10 cellular contexts compared by ENCODE assay signal in the genomic region with DNA sequence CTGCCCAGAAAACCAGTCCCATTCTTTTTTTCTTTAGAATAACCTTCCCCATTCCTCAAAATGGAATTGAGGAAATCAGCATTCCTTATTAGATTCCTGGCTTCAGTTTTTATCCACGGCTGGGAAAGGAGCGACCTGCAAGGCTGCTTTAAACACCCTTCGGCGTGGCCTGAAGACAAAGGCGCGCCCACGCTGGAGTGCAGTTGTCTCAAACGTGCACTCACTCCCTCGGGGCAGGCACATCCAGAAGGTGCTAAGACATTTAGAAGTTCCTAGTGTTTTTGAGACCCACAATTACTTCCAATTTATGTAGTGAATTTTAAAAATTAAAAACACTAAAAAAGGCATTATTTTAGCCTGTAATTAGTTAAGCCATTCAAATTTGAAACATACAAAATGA. TPM values are rescaled to one million over a fixed set of nuclear protein-coding genes. Genes with fewer than 3 reads are reported as not detected.
"Had no signal": no experiment of that assay in that cellular context is flagged by ENCODE, and none has a peak within 500 bp of the region (broad histone marks: within the 10 kb centered on the region; RNA-seq: fewer than 3 reads in every experiment).

No MANE protein-coding gene starts in this region.

RNA-seq across cellular contexts. Expression of a gene that starts 31.6 kb away (rescaled TPM):
- total RNA-seq: OCI-LY7, PC-3, PC-9, Peyer's patch, Right ventricle myocardium inferior, Right ventricle myocardium superior, RPMI7951, SJCRH30, SJSA1 had no signal
- polyA plus RNA-seq: SK-N-SH had no signal
